2 cellular contexts compared by ENCODE assay signal in genomic region chr11:353315-353857, GRCh38.
TF ChIP-seq lines count a peak whose summit lies in the region.

No MANE protein-coding gene starts in this region.

TF ChIP-seq in endothelial cell of umbilical vein, 7 proteins besides CTCF, POLR2A, EP300 and RAD21:
- TF ChIP-seq MAX (IDR thresholded peaks at IDR 0.05; ENCODE audit: insufficient read depth, insufficient read length) (no peak), JUN (IDR thresholded peaks at IDR 0.05; ENCODE audit: borderline replicate concordance, insufficient read depth, insufficient read length, low read depth) (no peak), POLR2AphosphoS5 (IDR thresholded peaks at IDR 0.05; ENCODE audit: insufficient read depth, low read depth, low read length) (no peak), FOS (IDR thresholded peaks at IDR 0.05; ENCODE audit: borderline replicate concordance, insufficient read depth, low read length) (no peak)

TF ChIP-seq in GM12891, 5 proteins besides CTCF, POLR2A, EP300 and RAD21:
- TF ChIP-seq POLR2AphosphoS5 (IDR thresholded peaks at IDR 0.05; ENCODE audit: low read depth, low read length) (no peak), TAF1 (IDR thresholded peaks at IDR 0.05; ENCODE audit: low read depth, low read length) (no peak), SPI1 (IDR thresholded peaks at IDR 0.05; ENCODE audit: low read depth, low read length) (no peak), POU2F2 (IDR thresholded peaks at IDR 0.05; ENCODE audit: low read depth, low read length) (no peak), PAX5 (IDR thresholded peaks at IDR 0.05; ENCODE audit: insufficient read depth, low read length, severe bottlenecking) (no peak)
